ENCODE assay signal across 8 cellular contexts in the genomic region with DNA sequence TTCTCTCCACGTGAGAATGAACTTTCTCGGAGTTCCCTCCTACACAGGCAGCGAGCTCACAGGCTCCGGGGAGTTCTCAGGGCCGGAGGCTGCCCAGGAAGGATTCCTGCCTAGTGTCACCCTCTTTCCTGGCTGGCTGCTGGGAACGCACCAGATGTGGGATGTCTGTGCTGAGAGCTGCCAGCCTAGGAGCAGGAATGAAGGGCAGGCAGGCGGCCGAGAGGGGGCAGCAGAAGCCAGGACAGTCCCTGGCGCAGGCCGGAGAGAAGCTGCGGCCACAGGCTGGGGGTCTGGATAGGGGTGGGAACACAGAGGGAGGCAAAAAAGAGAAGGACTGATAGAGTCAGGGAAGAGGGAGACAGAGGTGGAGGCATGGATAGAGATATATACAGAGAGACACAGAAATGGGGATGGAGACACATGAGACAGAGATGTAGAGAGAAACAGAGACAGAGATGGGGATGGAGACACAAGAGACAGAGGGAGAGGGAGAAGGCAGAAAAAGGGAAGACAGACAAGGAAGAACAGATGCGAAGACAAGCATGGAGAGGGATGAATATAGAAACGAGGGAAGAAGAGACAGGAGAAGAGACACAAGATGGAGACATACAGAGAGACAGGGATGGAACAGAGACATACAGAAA. TPM values are rescaled to one million over a fixed set of nuclear protein-coding genes. Genes with fewer than 3 reads are reported as not detected.
DNase-seq lines count a peak whose midpoint lies in the region; ATAC-seq and TF ChIP-seq lines count a peak whose summit lies in the region.

No MANE protein-coding gene starts in this region.

- peaks cover 0 to 6% (median 2%) of the 10 kb centered on the region in 4 donors for H3K4me1 ChIP-seq in upper lobe of left lung

- TF ChIP-seq POLR2A in erythroblast (IDR thresholded peaks at IDR 0.05; ENCODE audit: low read length) = no peak
- no peak for TF ChIP-seq POLR2A in upper lobe of left lung (IDR thresholded peaks at IDR 0.05)

- H3K27me3 ChIP-seq in upper lobe of left lung = no peaks in the 10 kb centered on the region

- no peaks in the 10 kb centered on the region for H3K9me3 ChIP-seq in upper lobe of left lung

- H3K36me3 ChIP-seq in upper lobe of left lung = no peaks in the 10 kb centered on the region

- H3K4me3 ChIP-seq in upper lobe of left lung = no peak overlapping the region

- peak; percentile 65 to 88 for ATAC-seq in upper lobe of left lung (ENCODE audit: low FRiP score in 2 of 2)
- no peak for ATAC-seq in GM21423 (IDR thresholded peaks at IDR 0.05; ENCODE audit: unreplicated experiment)

- no peak overlapping the region for H3K27ac ChIP-seq in upper lobe of left lung

- DNase-seq in NCI-H446 (lab: John Stamatoyannopoulos, UW) (peak; percentile 31 to 68), NCI-H446 treated with DMSO at 0.1 percent for 48 hours (lab: John Stamatoyannopoulos, UW) (no peak), NCI-H1694 (lab: John Stamatoyannopoulos, UW) (peak; percentile 30), erythroblast (lab: John Stamatoyannopoulos, UW) (peak; percentile 26 to 48), midbrain (lab: John Stamatoyannopoulos, UW) (peak; percentile 72), upper lobe of left lung (peak; percentile 50 to 88)
- DNase-seq in activated CD4-positive, alpha-beta T cell treated with anti-CD3 and anti-CD28 coated beads, Interleukin-2, amount 50 U/mL, for 48 hours = peak; percentile 41 to 54

- 12 to 21% methylated on average over 13 of the region's 13 CpGs for WGBS in upper lobe of left lung, 2 donors

- TF ChIP-seq EP300 in upper lobe of left lung (IDR thresholded peaks at IDR 0.05) = no peak

- TF ChIP-seq CTCF in upper lobe of left lung (IDR thresholded peaks at IDR 0.05) = peak; percentile 61 to 81 (median 65)

RNA-seq across cellular contexts. Expression of gene ENHO, which starts 25.3 kb away (rescaled TPM):
- total RNA-seq in upper lobe of left lung = 1 to 10 TPM in 1 of 6 donors, under 1 TPM in 2, not detected in 3; 0.40 to 1.4 (median 0.71) TPM

RNA-seq across cellular contexts. Expression of gene CNTFR, which starts 41.4 kb away (rescaled TPM):
- total RNA-seq in upper lobe of left lung = 1 to 10 TPM in 2 of 6 donors, under 1 TPM in 3, not detected in 1; 0.30 to 3.3 (median 0.69) TPM
